ENCODE assay signal across 1 cellular context in the genomic region with DNA sequence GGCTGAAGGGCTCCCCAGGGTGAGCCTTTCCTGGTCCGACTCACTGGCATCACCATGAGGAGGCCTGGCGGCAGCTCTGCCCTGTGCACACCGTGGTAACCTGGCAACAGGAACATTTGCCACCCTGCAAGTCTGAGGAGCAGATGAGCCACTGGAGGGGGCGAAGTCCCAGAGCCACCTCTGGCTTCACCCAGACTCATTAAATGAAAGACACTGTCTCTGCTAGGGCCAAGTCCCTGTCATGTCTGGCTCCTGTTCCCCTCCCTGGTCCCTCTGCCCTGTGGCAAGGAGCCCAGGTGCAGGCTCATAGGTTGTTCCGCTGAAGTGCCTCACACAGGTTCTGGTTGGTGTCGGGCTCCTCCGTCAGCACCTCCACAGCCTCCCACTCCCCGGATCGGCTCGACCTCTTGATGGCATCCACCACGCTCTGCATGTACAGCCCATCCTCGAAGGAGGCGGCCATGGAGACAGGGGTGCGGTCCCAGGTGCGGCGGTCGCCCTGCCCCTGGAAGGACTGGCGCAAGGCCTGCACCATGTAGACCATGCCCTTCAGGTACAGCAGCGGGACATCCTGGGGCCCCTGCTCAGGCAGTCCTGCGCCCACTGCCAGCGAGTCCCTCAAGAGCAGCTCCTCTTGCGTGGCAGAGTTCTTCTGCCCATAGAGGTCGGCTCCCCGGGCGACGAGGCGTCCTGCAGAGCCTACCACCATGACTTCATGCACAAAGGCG.
TF ChIP-seq lines count a peak whose summit lies in the region.

No MANE protein-coding gene starts in this region.

TF ChIP-seq in WTC11, 78 proteins besides CTCF, POLR2A, EP300 and RAD21 (continued from another document):
- TF ChIP-seq, protein P1, sequence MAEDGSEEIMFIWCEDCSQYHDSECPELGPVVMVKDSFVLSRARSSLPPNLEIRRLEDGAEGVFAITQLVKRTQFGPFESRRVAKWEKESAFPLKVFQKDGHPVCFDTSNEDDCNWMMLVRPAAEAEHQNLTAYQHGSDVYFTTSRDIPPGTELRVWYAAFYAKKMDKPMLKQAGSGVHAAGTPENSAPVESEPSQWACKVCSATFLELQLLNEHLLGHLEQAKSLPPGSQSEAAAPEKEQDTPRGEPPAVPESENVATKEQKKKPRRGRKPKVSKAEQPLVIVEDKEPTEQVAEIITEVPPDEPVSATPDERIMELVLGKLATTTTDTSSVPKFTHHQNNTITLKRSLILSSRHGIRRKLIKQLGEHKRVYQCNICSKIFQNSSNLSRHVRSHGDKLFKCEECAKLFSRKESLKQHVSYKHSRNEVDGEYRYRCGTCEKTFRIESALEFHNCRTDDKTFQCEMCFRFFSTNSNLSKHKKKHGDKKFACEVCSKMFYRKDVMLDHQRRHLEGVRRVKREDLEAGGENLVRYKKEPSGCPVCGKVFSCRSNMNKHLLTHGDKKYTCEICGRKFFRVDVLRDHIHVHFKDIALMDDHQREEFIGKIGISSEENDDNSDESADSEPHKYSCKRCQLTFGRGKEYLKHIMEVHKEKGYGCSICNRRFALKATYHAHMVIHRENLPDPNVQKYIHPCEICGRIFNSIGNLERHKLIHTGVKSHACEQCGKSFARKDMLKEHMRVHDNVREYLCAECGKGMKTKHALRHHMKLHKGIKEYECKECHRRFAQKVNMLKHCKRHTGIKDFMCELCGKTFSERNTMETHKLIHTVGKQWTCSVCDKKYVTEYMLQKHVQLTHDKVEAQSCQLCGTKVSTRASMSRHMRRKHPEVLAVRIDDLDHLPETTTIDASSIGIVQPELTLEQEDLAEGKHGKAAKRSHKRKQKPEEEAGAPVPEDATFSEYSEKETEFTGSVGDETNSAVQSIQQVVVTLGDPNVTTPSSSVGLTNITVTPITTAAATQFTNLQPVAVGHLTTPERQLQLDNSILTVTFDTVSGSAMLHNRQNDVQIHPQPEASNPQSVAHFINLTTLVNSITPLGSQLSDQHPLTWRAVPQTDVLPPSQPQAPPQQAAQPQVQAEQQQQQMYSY (CRISPR knock-in tag; IDR thresholded peaks at IDR 0.05) = no peak
- TF ChIP-seq NR2C2 (CRISPR knock-in tag; IDR thresholded peaks at IDR 0.05) (no peak), MXD4 (CRISPR knock-in tag; IDR thresholded peaks at IDR 0.05; ENCODE audit: borderline replicate concordance) (no peak), IRF2 (CRISPR knock-in tag; IDR thresholded peaks at IDR 0.05; ENCODE audit: borderline replicate concordance, low read depth) (no peak), TEAD4 (CRISPR knock-in tag; IDR thresholded peaks at IDR 0.05) (no peak), NFYB (CRISPR knock-in tag; conservative IDR thresholded peaks at IDR 0.05; ENCODE audit: low read depth) (no peak), HMGA2 (CRISPR knock-in tag; IDR thresholded peaks at IDR 0.05) (no peak)
- TF ChIP-seq, protein P2, sequence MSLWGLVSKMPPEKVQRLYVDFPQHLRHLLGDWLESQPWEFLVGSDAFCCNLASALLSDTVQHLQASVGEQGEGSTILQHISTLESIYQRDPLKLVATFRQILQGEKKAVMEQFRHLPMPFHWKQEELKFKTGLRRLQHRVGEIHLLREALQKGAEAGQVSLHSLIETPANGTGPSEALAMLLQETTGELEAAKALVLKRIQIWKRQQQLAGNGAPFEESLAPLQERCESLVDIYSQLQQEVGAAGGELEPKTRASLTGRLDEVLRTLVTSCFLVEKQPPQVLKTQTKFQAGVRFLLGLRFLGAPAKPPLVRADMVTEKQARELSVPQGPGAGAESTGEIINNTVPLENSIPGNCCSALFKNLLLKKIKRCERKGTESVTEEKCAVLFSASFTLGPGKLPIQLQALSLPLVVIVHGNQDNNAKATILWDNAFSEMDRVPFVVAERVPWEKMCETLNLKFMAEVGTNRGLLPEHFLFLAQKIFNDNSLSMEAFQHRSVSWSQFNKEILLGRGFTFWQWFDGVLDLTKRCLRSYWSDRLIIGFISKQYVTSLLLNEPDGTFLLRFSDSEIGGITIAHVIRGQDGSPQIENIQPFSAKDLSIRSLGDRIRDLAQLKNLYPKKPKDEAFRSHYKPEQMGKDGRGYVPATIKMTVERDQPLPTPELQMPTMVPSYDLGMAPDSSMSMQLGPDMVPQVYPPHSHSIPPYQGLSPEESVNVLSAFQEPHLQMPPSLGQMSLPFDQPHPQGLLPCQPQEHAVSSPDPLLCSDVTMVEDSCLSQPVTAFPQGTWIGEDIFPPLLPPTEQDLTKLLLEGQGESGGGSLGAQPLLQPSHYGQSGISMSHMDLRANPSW (CRISPR knock-in tag; conservative IDR thresholded peaks at IDR 0.05; ENCODE audit: low read depth) = no peak
- TF ChIP-seq, protein P3, sequence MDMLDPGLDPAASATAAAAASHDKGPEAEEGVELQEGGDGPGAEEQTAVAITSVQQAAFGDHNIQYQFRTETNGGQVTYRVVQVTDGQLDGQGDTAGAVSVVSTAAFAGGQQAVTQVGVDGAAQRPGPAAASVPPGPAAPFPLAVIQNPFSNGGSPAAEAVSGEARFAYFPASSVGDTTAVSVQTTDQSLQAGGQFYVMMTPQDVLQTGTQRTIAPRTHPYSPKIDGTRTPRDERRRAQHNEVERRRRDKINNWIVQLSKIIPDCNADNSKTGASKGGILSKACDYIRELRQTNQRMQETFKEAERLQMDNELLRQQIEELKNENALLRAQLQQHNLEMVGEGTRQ (CRISPR knock-in tag; IDR thresholded peaks at IDR 0.05) = no peak
